8 cellular contexts compared by ENCODE assay signal in genomic region chr2:27356382-27357181, GRCh38. TPM values are rescaled to one million over a fixed set of nuclear protein-coding genes. Genes with fewer than 3 reads are reported as not detected.
DNase-seq lines count a peak whose midpoint lies in the region; ATAC-seq and TF ChIP-seq lines count a peak whose summit lies in the region.

Gene GTF3C2, minus strand, starts transcription at chr2:27356764. Its CDS starts 13,210 bp downstream, at chr2:27343554.

- peak within 1 kb of the TSS; percentile 99 for H3K9ac ChIP-seq in SK-N-MC (ENCODE audit: insufficient read length)

- peaks cover 5% of the 10 kb centered on the region; the same call in 1 of the 2 replicates for H3K36me3 ChIP-seq in SK-N-MC (ENCODE audit: insufficient read depth, low read length)
- H3K36me3 ChIP-seq in gastroesophageal sphincter, result no peaks in the 10 kb centered on the region

- CTCF ChIA-PET in activated naive CD4-positive, alpha-beta T cell treated with anti-CD3 and anti-CD28 coated beads, Interleukin-2, amount 10 ng/mL, durations not matched to agents 7 days and 5 days (lab: Charles Lee), result interaction anchor here (1.0 kb wide), 1 partner anchor 10 kb away, joined by 3 read pairs; no protein-coding TSS in a partner anchor

- TF ChIP-seq EP300 in gastroesophageal sphincter (IDR thresholded peaks at IDR 0.05), result no peak

- H3K4me3 ChIP-seq in NB4 (ENCODE audit: low read depth, low read length), result peak within 1 kb of the TSS; percentile 81
- peak within 1 kb of the TSS; percentile 99 for H3K4me3 ChIP-seq in SK-N-MC
- peak within 1 kb of the TSS; percentile 45 to 91 for H3K4me3 ChIP-seq in gastroesophageal sphincter

- H3K9me3 ChIP-seq in SK-N-MC (ENCODE audit: low read depth, low read length) (no peaks in the 10 kb centered on the region), gastroesophageal sphincter (no peaks in the 10 kb centered on the region)

- peak within 1 kb of the TSS; percentile 99 for H3K27ac Mint-ChIP-seq in HFFc6
- peak within 1 kb of the TSS; percentile 97 for H3K27ac Mint-ChIP-seq in activated naive CD4-positive, alpha-beta T cell treated with anti-CD3 and anti-CD28 coated beads, Interleukin-2, amount 10 ng/mL, durations not matched to agents 7 days and 5 days

- no peaks in the 10 kb centered on the region for H3K9me3 Mint-ChIP-seq in HFFc6
- no peaks in the 10 kb centered on the region for H3K9me3 Mint-ChIP-seq in activated naive CD4-positive, alpha-beta T cell treated with anti-CD3 and anti-CD28 coated beads, Interleukin-2, amount 10 ng/mL, durations not matched to agents 7 days and 5 days

- peaks cover 3 to 51% (median 18%) of the 10 kb centered on the region in 3 donors for H3K4me1 ChIP-seq in gastroesophageal sphincter

- H3K27me3 Mint-ChIP-seq in HFFc6 (ENCODE audit: insufficient read depth), result peaks cover 4% of the 10 kb centered on the region
- H3K27me3 Mint-ChIP-seq in activated naive CD4-positive, alpha-beta T cell treated with anti-CD3 and anti-CD28 coated beads, Interleukin-2, amount 10 ng/mL, durations not matched to agents 7 days and 5 days, result peaks cover 5% of the 10 kb centered on the region

- H3K27me3 ChIP-seq in gastroesophageal sphincter, result no peaks in the 10 kb centered on the region

- peak; percentile 58 for TF ChIP-seq POLR2A in NB4 (IDR thresholded peaks at IDR 0.05; ENCODE audit: extremely low read depth, insufficient read length)
- peak; percentile 10 to 55 for TF ChIP-seq POLR2A in gastroesophageal sphincter (IDR thresholded peaks at IDR 0.05)

- DNase-seq in GM04503 (ENCODE audit: low read depth) (peak; percentile 85), HFFc6 (peak; percentile 94), NB4 (ENCODE audit: low read depth) (peak; percentile 100), SK-N-MC (ENCODE audit: low read depth, low spot score) (peak; percentile 97), non-pigmented ciliary epithelial cell (ENCODE audit: low read depth) (peak; percentile 76), superior temporal gyrus (ENCODE audit: extremely low spot score) (peak; percentile 99)
- DNase-seq in activated naive CD4-positive, alpha-beta T cell treated with anti-CD3 and anti-CD28 coated beads, Interleukin-2, amount 10 ng/mL, durations not matched to agents 7 days and 5 days, result peak; percentile 96

- H3K27ac ChIP-seq in SK-N-MC, result peak within 1 kb of the TSS; percentile 97
- H3K27ac ChIP-seq in gastroesophageal sphincter, result peak within 1 kb of the TSS; percentile 79 to 92 (median 90)

- H3K36me3 Mint-ChIP-seq in HFFc6 (ENCODE audit: low read depth), result peaks cover 12% of the 10 kb centered on the region
- peaks cover 13% of the 10 kb centered on the region for H3K36me3 Mint-ChIP-seq in activated naive CD4-positive, alpha-beta T cell treated with anti-CD3 and anti-CD28 coated beads, Interleukin-2, amount 10 ng/mL, durations not matched to agents 7 days and 5 days

- peak; percentile 40 for TF ChIP-seq CTCF in HFFc6 (IDR thresholded peaks at IDR 0.05)
- TF ChIP-seq CTCF in NB4 (IDR thresholded peaks at IDR 0.05; ENCODE audit: low read depth, low read length), result no peak
- peak in 2 of 4 experiments; percentile 23 to 24 for TF ChIP-seq CTCF in gastroesophageal sphincter (IDR thresholded peaks at IDR 0.05)

- peaks cover 48% of the 10 kb centered on the region for H3K4me1 Mint-ChIP-seq in HFFc6 (ENCODE audit: low read depth)
- peaks cover 57% of the 10 kb centered on the region for H3K4me1 Mint-ChIP-seq in activated naive CD4-positive, alpha-beta T cell treated with anti-CD3 and anti-CD28 coated beads, Interleukin-2, amount 10 ng/mL, durations not matched to agents 7 days and 5 days

- 0% methylated on average over 29 of the region's 67 CpGs; no CpG with 5 or more reads in 1 of the 2 donors for WGBS in gastroesophageal sphincter (ENCODE audit: low coverage in 1 of 2), 2 donors

- H3K4me3 Mint-ChIP-seq in HFFc6, result peak within 1 kb of the TSS; percentile 99
- peak within 1 kb of the TSS; percentile 95 for H3K4me3 Mint-ChIP-seq in activated naive CD4-positive, alpha-beta T cell treated with anti-CD3 and anti-CD28 coated beads, Interleukin-2, amount 10 ng/mL, durations not matched to agents 7 days and 5 days

- peak; percentile 97 for ATAC-seq in gastroesophageal sphincter

RNA-seq across cellular contexts. Expression of gene GTF3C2, which starts in this region (rescaled TPM):
- total RNA-seq in HFFc6 (2021; fragmentation: NEBNext Ultra II Directional; extraction: Animal tissue kit (Norgen Biotek cat#: 25700)), result 10 to 100 TPM; 42.9 to 53.0 (median 48.4) TPM
- 10 to 100 TPM; 26.2 to 68.5 (median 32.0) TPM for total RNA-seq in gastroesophageal sphincter

Comparison
In these comparisons a context has a peak if more than half of its experiments do, and no peak if none do; other contexts are left out.
1. Peak in every context shown above with its lines: DNase-seq, ATAC-seq, H3K4me3 ChIP-seq and H3K27ac ChIP-seq.